ENCODE assay signal across 36 cellular contexts in the genomic region with DNA sequence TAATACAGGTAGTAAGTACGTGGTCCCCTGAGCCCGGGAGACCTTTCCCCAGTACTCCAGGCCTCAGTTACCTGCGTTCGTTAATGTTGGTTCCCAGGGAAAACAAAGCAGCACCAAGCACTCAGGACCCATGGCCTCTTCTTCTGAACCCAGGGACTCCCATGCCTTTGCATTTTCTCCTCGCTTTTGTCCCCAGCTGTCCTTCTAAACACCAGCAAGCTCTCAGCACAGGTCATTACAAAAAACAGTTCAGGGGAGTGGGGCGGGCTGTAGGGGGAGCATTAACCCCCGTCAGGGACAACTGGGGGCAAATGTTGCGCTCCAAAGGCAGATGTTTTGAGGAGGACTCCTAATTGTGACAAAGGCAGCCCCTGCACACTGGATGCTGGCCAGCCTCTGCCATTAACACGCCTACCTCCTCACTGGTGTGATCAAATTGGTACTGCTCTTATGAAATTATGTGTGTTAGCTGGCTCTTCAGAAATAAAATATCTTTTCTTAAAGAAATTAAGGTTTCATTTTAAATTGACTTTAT.
"Had no signal": no experiment of that assay in that cellular context is flagged by ENCODE, and none has a peak within 500 bp of the region (broad histone marks: within the 10 kb centered on the region; RNA-seq: fewer than 3 reads in every experiment).

No MANE protein-coding gene starts in this region.

- H3K4me3 Mint-ChIP-seq: activated CD4-positive, alpha-beta T cell treated with anti-CD3 and anti-CD28 coated beads, Interleukin-2, amount 10 ng/mL, durations not matched to agents 24 days and 14 days; activated CD8-positive, alpha-beta T cell treated with anti-CD3 and anti-CD28 coated beads for 36 hours; activated naive CD8-positive, alpha-beta T cell treated with anti-CD3 and anti-CD28 coated beads for 36 hours; activated T-cell treated with anti-CD3 and anti-CD28 coated beads, Interleukin-2, amount 50 U/mL, for 72 hours; activated T-helper 17 cell treated with anti-CD3 and anti-CD28 coated beads, Interleukin-2, amount 50 U/mL, for 72 hours; central memory CD8-positive, alpha-beta T cell had no signal

- H3K4me1 Mint-ChIP-seq: activated CD4-positive, alpha-beta T cell treated with anti-CD3 and anti-CD28 coated beads, Interleukin-2, amount 10 ng/mL, durations not matched to agents 24 days and 14 days; activated naive CD8-positive, alpha-beta T cell treated with anti-CD3 and anti-CD28 coated beads for 36 hours; activated T-helper 17 cell treated with anti-CD3 and anti-CD28 coated beads, Interleukin-2, amount 50 U/mL, for 72 hours; central memory CD8-positive, alpha-beta T cell had no signal

- H3K27me3 ChIP-seq: ascending aorta, cardiac muscle cell had no signal

- H3K27ac ChIP-seq: ascending aorta, cardiac muscle cell, KMS-11, PC-9, RWPE1, VCaP had no signal

- H3K4me1 ChIP-seq: ascending aorta had no signal

- H2AFZ ChIP-seq: PC-9 had no signal

- H3K4me2 ChIP-seq: KMS-11, PC-9 had no signal

- DNase-seq: activated CD4-positive, alpha-beta T cell treated with anti-CD3 and anti-CD28 coated beads, Interleukin-2, amount 10 ng/mL, durations not matched to agents 24 days and 14 days; activated CD4-positive, alpha-beta T cell treated with anti-CD3 and anti-CD28 coated beads, Interleukin-2, amount 50 U/mL, for 4 hours; activated CD4-positive, CD25-positive, alpha-beta regulatory T cell; activated CD8-positive, alpha-beta T cell treated with anti-CD3 and anti-CD28 coated beads for 36 hours; activated effector memory CD4-positive, alpha-beta T cell treated with anti-CD3 and anti-CD28 coated beads, Interleukin-2, amount 50 U/mL, for 16 hours; activated naive CD4-positive, alpha-beta T cell; activated naive CD4-positive, alpha-beta T cell treated with anti-CD3 and anti-CD28 coated beads, Interleukin-2, amount 50 U/mL, for 16 hours; activated naive CD8-positive, alpha-beta T cell treated with anti-CD3 and anti-CD28 coated beads for 36 hours; activated T-cell treated with anti-CD3 and anti-CD28 coated beads, Interleukin-2, amount 50 U/mL, for 1 hour; activated T-cell treated with anti-CD3 and anti-CD28 coated beads, Interleukin-2, amount 50 U/mL, for 72 hours; amygdala; NCI-H1092 treated with DMSO at 0.1 percent for 48 hours; NCI-H146; NCI-H187; NCI-H2029 treated with DMSO at 0.1 percent for 48 hours; NCI-H2171 treated with DMSO at 0.1 percent for 48 hours; NCI-H2227 treated with DMSO at 0.1 percent for 48 hours; NCI-H446; NCI-H510A treated with DMSO at 0.1 percent for 48 hours; NCI-H526 treated with DMSO at 0.1 percent for 48 hours; NCI-H82; NK-92 treated with Interleukin-12 subunit alpha and Interleukin-12 subunit beta, amount 100 ng/mL, for 24 hours; PC-9; SIG-M5; SW 1271; T-helper 1 cell; T-helper 2 cell; T-helper 9 cell had no signal

- H3K27me3 Mint-ChIP-seq: activated CD4-positive, alpha-beta T cell treated with anti-CD3 and anti-CD28 coated beads, Interleukin-2, amount 10 ng/mL, durations not matched to agents 24 days and 14 days; activated CD8-positive, alpha-beta T cell treated with anti-CD3 and anti-CD28 coated beads for 36 hours; activated naive CD8-positive, alpha-beta T cell treated with anti-CD3 and anti-CD28 coated beads for 36 hours; activated T-helper 17 cell treated with anti-CD3 and anti-CD28 coated beads, Interleukin-2, amount 50 U/mL, for 72 hours; central memory CD8-positive, alpha-beta T cell had no signal

- ATAC-seq: activated CD8-positive, alpha-beta T cell treated with anti-CD3 and anti-CD28 coated beads for 36 hours; activated T-cell treated with anti-CD3 and anti-CD28 coated beads, Interleukin-2, amount 50 U/mL, for 72 hours; activated T-helper 17 cell treated with anti-CD3 and anti-CD28 coated beads, Interleukin-2, amount 50 U/mL, for 72 hours; Right ventricle myocardium inferior had no signal

- H3K9me3 Mint-ChIP-seq: activated CD4-positive, alpha-beta T cell treated with anti-CD3 and anti-CD28 coated beads, Interleukin-2, amount 10 ng/mL, durations not matched to agents 24 days and 14 days; activated naive CD8-positive, alpha-beta T cell treated with anti-CD3 and anti-CD28 coated beads for 36 hours; central memory CD8-positive, alpha-beta T cell had no signal

- H3K36me3 ChIP-seq: ascending aorta, cardiac muscle cell had no signal

- H3K9ac ChIP-seq: KMS-11 had no signal

- H3K9me3 ChIP-seq: ascending aorta had no signal

- H3K4me3 ChIP-seq: ascending aorta, cardiac muscle cell, PC-9 had no signal

- H3K27ac Mint-ChIP-seq: activated CD4-positive, alpha-beta T cell treated with anti-CD3 and anti-CD28 coated beads, Interleukin-2, amount 10 ng/mL, durations not matched to agents 24 days and 14 days; activated CD8-positive, alpha-beta T cell treated with anti-CD3 and anti-CD28 coated beads for 36 hours; activated naive CD8-positive, alpha-beta T cell treated with anti-CD3 and anti-CD28 coated beads for 36 hours; activated T-cell treated with anti-CD3 and anti-CD28 coated beads, Interleukin-2, amount 50 U/mL, for 72 hours; activated T-helper 17 cell treated with anti-CD3 and anti-CD28 coated beads, Interleukin-2, amount 50 U/mL, for 72 hours had no signal
